26 cellular contexts compared by ENCODE assay signal in the genomic region with DNA sequence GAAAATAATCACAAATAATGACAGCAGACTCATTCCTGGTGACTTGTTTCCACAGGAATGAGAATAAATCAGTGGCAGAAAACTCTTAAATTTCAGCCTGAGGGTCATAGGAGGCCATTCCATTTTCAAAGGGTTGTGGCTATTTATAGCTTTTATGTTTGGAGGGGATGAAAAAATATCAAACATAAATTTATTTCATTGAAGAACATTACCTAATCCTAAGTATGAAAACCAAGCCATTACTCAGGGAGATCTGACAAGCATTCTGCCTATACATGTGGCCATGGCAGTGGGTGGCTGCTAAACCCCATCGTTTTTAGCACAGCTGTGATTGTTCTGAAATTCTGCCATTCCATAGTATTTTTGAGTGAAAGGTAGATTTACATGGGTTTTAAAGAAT.
DNase-seq lines count a peak whose midpoint lies in the region; ATAC-seq and TF ChIP-seq lines count a peak whose summit lies in the region.
"Had no signal": no experiment of that assay in that cellular context is flagged by ENCODE, and none has a peak within 500 bp of the region (broad histone marks: within the 10 kb centered on the region; RNA-seq: fewer than 3 reads in every experiment).

No MANE protein-coding gene starts in this region.

- peaks cover 7% of the 10 kb centered on the region for H3K4me1 ChIP-seq in SJCRH30
- H3K4me1 ChIP-seq: A549, Caco-2 had no signal

- TF ChIP-seq CTCF in fibroblast of mammary gland (conservative IDR thresholded peaks at IDR 0.05; ENCODE audit: control insufficient read depth, insufficient read depth, low read depth, low read length) (no peak), GM13976 (IDR thresholded peaks at IDR 0.05; ENCODE audit: borderline replicate concordance, control extremely low read depth, extremely low read depth, insufficient read depth, missing control alignments) (no peak)

- in situ Hi-C loops in GM13976 (cut with MboI; ENCODE audit: low sequenced_read_pairs, unreplicated experiment), result no loop called here

- DNase-seq in GM04504 (ENCODE audit: low read depth) (peak; percentile 70), SJCRH30 (peak; percentile 23 to 57), fibroblast of mammary gland (ENCODE audit: low read depth) (peak; percentile 37), SHP77 (lab: John Stamatoyannopoulos, UW) (no peak), GM13976 (ENCODE audit: low spot score) (no peak), NCI-H128 (lab: John Stamatoyannopoulos, UW; ENCODE audit: unreplicated experiment) (no peak)
- DNase-seq: Caco-2; CD8-positive, alpha-beta T cell; GF-D8; H7; NCI-H1092; NCI-H1436; NCI-H187; NCI-H2171 treated with DMSO at 0.1 percent for 48 hours; NCI-H446; NCI-H524 treated with DMSO at 0.1 percent for 48 hours; NCI-H82; NK-92 treated with Interleukin-12 subunit alpha and Interleukin-12 subunit beta, amount 100 ng/mL, for 24 hours; PC-3; T-helper 1 cell had no signal

- H3K4me3 ChIP-seq in SJCRH30 (no peak overlapping the region), fibroblast of mammary gland (ENCODE audit: control insufficient read depth, low read depth, low read length) (no peak overlapping the region)
- H3K4me3 ChIP-seq: A549 had no signal

- H3K36me3 ChIP-seq in SJCRH30, result no peaks in the 10 kb centered on the region

- no peaks in the 10 kb centered on the region for H3K27me3 ChIP-seq in SJCRH30

- peak overlapping the region; percentile 49 for H3K27ac ChIP-seq in SJCRH30
- H3K27ac ChIP-seq: A549, C4-2B, HL-60, KMS-11 had no signal

- no peaks in the 10 kb centered on the region; the same call in 1 of the 2 replicates for H3K9me3 ChIP-seq in SJCRH30 (replicated peaks)
- H3K9me3 ChIP-seq: A549, Caco-2 had no signal

- ATAC-seq in GM21619 (IDR thresholded peaks at IDR 0.05; ENCODE audit: unreplicated experiment), result no peak
- ATAC-seq: A549; CD8-positive, alpha-beta T cell; PC-3; Right ventricle myocardium inferior had no signal

Comparison
In these comparisons a context has a peak if more than half of its experiments do, and no peak if none do; other contexts are left out.
1. DNase-seq: peak in GM04504 (single experiment), SJCRH30 (2 of 2) and fibroblast of mammary gland (single experiment); none in SHP77 (0 of 2), GM13976 (single experiment) and NCI-H128 (single experiment).